In the genomic region with DNA sequence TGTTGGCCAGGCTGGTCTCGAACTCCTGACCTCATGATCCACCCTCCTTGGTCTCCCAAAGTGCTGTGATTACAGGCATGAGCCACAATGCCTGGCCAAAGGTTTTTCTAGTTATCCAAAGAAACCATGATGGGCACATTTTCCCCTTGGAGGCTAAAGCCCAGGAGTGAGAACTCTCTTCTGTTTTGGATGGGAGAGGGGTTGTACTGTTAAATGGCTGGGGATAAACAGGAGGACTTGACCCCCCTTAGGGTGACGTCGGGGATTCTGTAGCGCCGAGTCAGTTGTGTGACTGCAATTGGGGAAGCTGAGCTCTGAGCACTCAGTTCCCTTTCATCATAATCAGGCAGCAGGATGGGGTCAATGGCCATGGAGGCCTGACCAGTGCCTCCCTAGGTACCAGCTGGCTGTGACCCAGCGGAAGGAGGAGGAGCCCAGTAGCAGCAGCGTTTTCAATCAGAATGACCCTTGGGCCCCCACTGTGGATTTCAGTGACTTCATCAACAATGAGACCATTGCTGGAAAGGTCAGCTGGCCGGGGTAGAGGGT, we compare ENCODE assay signal across 22 cellular contexts. TPM values are rescaled to one million over a fixed set of nuclear protein-coding genes. Genes with fewer than 3 reads are reported as not detected.
"Had no signal": no experiment of that assay in that cellular context is flagged by ENCODE, and none has a peak within 500 bp of the region (broad histone marks: within the 10 kb centered on the region; RNA-seq: fewer than 3 reads in every experiment).

No MANE protein-coding gene starts in this region.

- H2AFZ ChIP-seq: parathyroid adenoma had no signal

- H3K9ac ChIP-seq: parathyroid adenoma had no signal

- H3K4me1 ChIP-seq: body of pancreas, parathyroid adenoma had no signal

- H3K79me2 ChIP-seq: parathyroid adenoma had no signal

- H3K4me3 ChIP-seq: body of pancreas had no signal

- ATAC-seq: activated CD8-positive, alpha-beta T cell treated with anti-CD3 and anti-CD28 coated beads for 36 hours; activated T-cell treated with anti-CD3 and anti-CD28 coated beads, Interleukin-2, amount 50 U/mL, for 72 hours; body of pancreas; esophagus mucosa; stimulated activated naive CD8-positive, alpha-beta T cell treated with anti-CD3 and anti-CD28 coated beads, Interleukin-15, Interleukin-2, amounts not matched to agents 100 U/mL and 50 U/mL, for 24 hours; T-helper 17 cell had no signal

- DNase-seq: activated B cell treated with CpG ODN at 0.5 μM for 24 hours; activated CD4-positive, alpha-beta T cell treated with anti-CD3 and anti-CD28 coated beads for 48 hours; activated CD8-positive, alpha-beta memory T cell treated with anti-CD3 and anti-CD28 coated beads, Interleukin-2, amount 50 U/mL, for 4 hours; activated CD8-positive, alpha-beta T cell treated with anti-CD3 and anti-CD28 coated beads for 36 hours; activated gamma-delta T cell; activated T-cell treated with anti-CD3 and anti-CD28 coated beads, Interleukin-2, amount 50 U/mL, for 72 hours; amygdala; body of pancreas; caudate nucleus; hippocampal formation; midbrain; naive B cell; small intestine; stimulated activated naive CD8-positive, alpha-beta T cell treated with anti-CD3 and anti-CD28 coated beads, Interleukin-15, Interleukin-2, amounts not matched to agents 100 U/mL and 50 U/mL, for 24 hours; T-helper 17 cell had no signal

- H3K9me3 ChIP-seq: body of pancreas had no signal

- FAIRE-seq: colon, small intestine, urothelium cell line had no signal

- H3K27me3 ChIP-seq: body of pancreas had no signal

- H3K27ac ChIP-seq: body of pancreas, parathyroid adenoma had no signal

RNA-seq across cellular contexts. Expression of a gene that starts 45.5 kb away (rescaled TPM):
- total RNA-seq: activated B cell treated with CpG ODN at 0.5 μM for 24 hours; activated CD8-positive, alpha-beta T cell treated with anti-CD3 and anti-CD28 coated beads for 36 hours; activated T-cell treated with anti-CD3 and anti-CD28 coated beads, Interleukin-2, amount 50 U/mL, for 72 hours; esophagus mucosa; fibroblast of villous mesenchyme; T-helper 17 cell; temporal lobe had no signal
- polyA plus RNA-seq: lung had no signal
